Comparison of ENCODE assay signal across 8 cellular contexts in genomic region chr5:126868961-126869451, GRCh38.
DNase-seq lines count a peak whose midpoint lies in the region; ATAC-seq and TF ChIP-seq lines count a peak whose summit lies in the region.

No MANE protein-coding gene starts in this region.

- ATAC-seq in GM19043 (IDR thresholded peaks at IDR 0.05; ENCODE audit: low read depth, unreplicated experiment) (peak; percentile 87), HG03460 (IDR thresholded peaks at IDR 0.05; ENCODE audit: unreplicated experiment) (peak; percentile 66), gastrocnemius medialis (no peak)

- no peak for DNase-seq in AG04449 (ENCODE audit: low read depth, low spot score)
- DNase-seq in stomach: no peak
- no peak for DNase-seq in gastrocnemius medialis
- DNase-seq in cerebellar nuclear complex (lab: John Stamatoyannopoulos, UW): no peak

- H3K4me1 Mint-ChIP-seq in activated naive CD8-positive, alpha-beta T cell (ENCODE audit: low read depth): peaks cover 14% of the 10 kb centered on the region

- TF ChIP-seq CTCF in AG04449 (IDR thresholded peaks at IDR 0.05; ENCODE audit: insufficient read depth, low read length, missing control alignments) (no peak), stomach (IDR thresholded peaks at IDR 0.05) (no peak), gastrocnemius medialis (IDR thresholded peaks at IDR 0.05 in 4 of 5, conservative IDR thresholded peaks at IDR 0.05 in 1 of 5) (no peak)

- no peak overlapping the region for H3K27ac Mint-ChIP-seq in activated naive CD8-positive, alpha-beta T cell

- in situ Hi-C loops in gastrocnemius medialis (cut with MboI; ENCODE audit: low sequenced_read_pairs in 4 of 4): loop anchor here in 1 of 4 donors (25.0 kb wide), 1 partner anchor 168 kb away; the partner anchor contains the start of gene MARCHF3

- no peaks in the 10 kb centered on the region for H3K9me3 ChIP-seq in iPS-20b (ENCODE audit: insufficient read depth, low read depth, low read length)
- H3K9me3 ChIP-seq in stomach: no peaks in the 10 kb centered on the region
- H3K9me3 ChIP-seq in gastrocnemius medialis: no peaks in the 10 kb centered on the region

- peak overlapping the region; percentile 79 for H3K4me3 Mint-ChIP-seq in activated naive CD8-positive, alpha-beta T cell

- no peaks in the 10 kb centered on the region for H3K36me3 ChIP-seq in iPS-20b (ENCODE audit: insufficient read depth, low read depth, low read length)
- H3K36me3 ChIP-seq in stomach: no peaks in the 10 kb centered on the region
- no peaks in the 10 kb centered on the region for H3K36me3 ChIP-seq in gastrocnemius medialis

- TF ChIP-seq POLR2A in stomach (IDR thresholded peaks at IDR 0.05): no peak
- TF ChIP-seq POLR2A in gastrocnemius medialis (IDR thresholded peaks at IDR 0.05): no peak

- 8 to 19% (median 12%) methylated on average over 23 of the region's 23 CpGs for WGBS in stomach, 5 donors

- H3K27ac ChIP-seq in iPS-20b (ENCODE audit: low read length) (no peak overlapping the region), stomach (no peak overlapping the region), gastrocnemius medialis (no peak overlapping the region)

- H3K36me3 Mint-ChIP-seq in activated naive CD8-positive, alpha-beta T cell: peaks cover 11% of the 10 kb centered on the region

- H3K4me1 ChIP-seq in iPS-20b (ENCODE audit: insufficient read depth, low read length) (peaks cover 13% of the 10 kb centered on the region; the same call in 1 of the 2 replicates), stomach (peaks cover 0 to 13% (median 4%) of the 10 kb centered on the region in 4 donors), gastrocnemius medialis (peaks cover 4 to 8% of the 10 kb centered on the region in 2 donors)

- TF ChIP-seq EP300 in stomach (IDR thresholded peaks at IDR 0.05): no peak

- peak overlapping the region; percentile 38 for H3K4me3 ChIP-seq in AG04449 (ENCODE audit: low read depth, low read length)
- peak overlapping the region; percentile 67 for H3K4me3 ChIP-seq in iPS-20b (ENCODE audit: low read length)
- H3K4me3 ChIP-seq in stomach: peak overlapping the region in 3 of 4 donors; percentile 3 to 16 (median 14)
- peak overlapping the region in 1 of 4 donors; percentile 21 for H3K4me3 ChIP-seq in gastrocnemius medialis

- CTCF ChIA-PET in AG04449 (lab: Yijun Ruan, JAX): no interaction called here

- POLR2A ChIA-PET in AG04449 (lab: Yijun Ruan, JAX): no interaction called here

- H3K27me3 ChIP-seq in iPS-20b (ENCODE audit: insufficient read depth, low read length): no peaks in the 10 kb centered on the region
- H3K27me3 ChIP-seq in stomach: peaks cover 0 to 24% (median 0%) of the 10 kb centered on the region in 3 donors
- H3K27me3 ChIP-seq in gastrocnemius medialis: no peaks in the 10 kb centered on the region

- no peaks in the 10 kb centered on the region for H3K27me3 Mint-ChIP-seq in activated naive CD8-positive, alpha-beta T cell

- no peaks in the 10 kb centered on the region for H3K9me3 Mint-ChIP-seq in activated naive CD8-positive, alpha-beta T cell (ENCODE audit: low read depth)

- intact Hi-C loops in stomach (cut with DNase I; ENCODE audit: low total_unique reads): no loop called here
- intact Hi-C loops in gastrocnemius medialis (cut with DNase I; ENCODE audit: low total_unique reads): no loop called here

- peak overlapping the region; percentile 32; the same call in 1 of the 2 replicates for H3K9ac ChIP-seq in iPS-20b (ENCODE audit: low read depth, low read length)

Comparison
In these comparisons a context has a peak if more than half of its experiments do, and no peak if none do; other contexts are left out.
1. ATAC-seq: peak in GM19043 (single experiment) and HG03460 (single experiment); none in gastrocnemius medialis (0 of 2).